Comparison of ENCODE assay signal across 9 cellular contexts in genomic region chr4:17657849-17658248, GRCh38.
"Had no signal": no experiment of that assay in that cellular context is flagged by ENCODE, and none has a peak within 500 bp of the region (broad histone marks: within the 10 kb centered on the region; RNA-seq: fewer than 3 reads in every experiment).

No MANE protein-coding gene starts in this region.

- H3K4me3 ChIP-seq: GM23248, GM23338, HAP-1 had no signal

- H3K9me3 Mint-ChIP-seq: GM23338, H9, HFFc6 had no signal

- H3K4me1 Mint-ChIP-seq: GM23338, H9 had no signal

- H3K36me3 ChIP-seq: HAP-1 had no signal

- ATAC-seq: GM23338, HCT116 had no signal

- H3K4me1 ChIP-seq: HAP-1 had no signal

- H3K9me3 ChIP-seq: HAP-1 had no signal

- H3K27ac ChIP-seq: GM23248 had no signal

- H3K4me3 Mint-ChIP-seq: GM23338, H9, HFFc6 had no signal

- H3K27ac Mint-ChIP-seq: HFFc6 had no signal

- DNase-seq: GM23248, GOT3, H7, H9, HCEC 1CT, HFFc6 had no signal
